ENCODE assay signal across 19 cellular contexts in genomic region chr2:216119144-216119543, GRCh38. TPM values are rescaled to one million over a fixed set of nuclear protein-coding genes. Genes with fewer than 3 reads are reported as not detected.
DNase-seq lines count a peak whose midpoint lies in the region; ATAC-seq and TF ChIP-seq lines count a peak whose summit lies in the region.
"Had no signal": no experiment of that assay in that cellular context is flagged by ENCODE, and none has a peak within 500 bp of the region (broad histone marks: within the 10 kb centered on the region; RNA-seq: fewer than 3 reads in every experiment).

No MANE protein-coding gene starts in this region.

- no CpG with 5 or more reads among the region's 2 CpGs for WGBS in IMR-90 (ENCODE audit: extremely low coverage in 2 of 2, insufficient read length in 1 of 2), 2 experiments
- WGBS in trophoblast cell (ENCODE audit: extremely low coverage, insufficient coverage, insufficient read length), result no CpG with 5 or more reads among the region's 2 CpGs

- POLR2A ChIA-PET in IMR-90 (lab: Charles Lee; ENCODE audit: unreplicated experiment), result no interaction called here

- H3K27ac ChIP-seq in IMR-90 (ENCODE audit: insufficient read depth, low read length) (no peak overlapping the region), trophoblast cell (ENCODE audit: low read depth, low read length) (no peak overlapping the region), Karpas-422 (ENCODE audit: low read length) (no peak overlapping the region)
- H3K27ac ChIP-seq: colonic mucosa, gastroesophageal sphincter, prostate gland had no signal

- H2BK5ac ChIP-seq in IMR-90 (ENCODE audit: low read depth, low read length, poor library complexity, severe bottlenecking), result peak overlapping the region; percentile 5
- no peak overlapping the region for H2BK5ac ChIP-seq in trophoblast cell (ENCODE audit: low read depth, low read length, poor library complexity)

- in situ Hi-C loops in IMR-90 (cut with MboI; ENCODE audit: low sequenced_read_pairs), result no loop called here

- H3K56ac ChIP-seq in IMR-90 (ENCODE audit: extremely low read depth, insufficient read depth, low read length), result no peak overlapping the region

- TF ChIP-seq POLR2A in IMR-90 (IDR thresholded peaks at IDR 0.05; ENCODE audit: low read depth, low read length), result no peak

- H2BK12ac ChIP-seq in trophoblast cell (ENCODE audit: low read length), result no peak overlapping the region

- no peak overlapping the region for H4K5ac ChIP-seq in IMR-90 (ENCODE audit: low read depth, low read length)

- TF ChIP-seq RAD21 in IMR-90 (IDR thresholded peaks at IDR 0.05; ENCODE audit: low read length), result no peak

- no peaks in the 10 kb centered on the region for H3K27me3 ChIP-seq in IMR-90 (ENCODE audit: control insufficient read depth, insufficient read depth, low read length)
- H3K27me3 ChIP-seq in adipocyte (replicated peaks; ENCODE audit: control insufficient read depth, insufficient read depth, low read length), result no peaks in the 10 kb centered on the region
- H3K27me3 ChIP-seq in trophoblast cell (ENCODE audit: insufficient read depth, low read length), result no peaks in the 10 kb centered on the region
- H3K27me3 ChIP-seq in Karpas-422 (ENCODE audit: low read length), result no peaks in the 10 kb centered on the region
- H3K27me3 ChIP-seq: colonic mucosa, gastroesophageal sphincter had no signal

- peaks cover 68% of the 10 kb centered on the region for H3K36me3 Mint-ChIP-seq in T-helper 1 cell treated with Interleukin-12 subunit alpha and Interleukin-12 subunit beta and Interleukin-4 antibody, amounts not matched to agents 30 μg/mL and 1 μg/mL, for 36 hours (ENCODE audit: low read depth)
- peaks cover 44% of the 10 kb centered on the region for H3K36me3 Mint-ChIP-seq in neural crest cell (ENCODE audit: low read depth)

- no peak for ATAC-seq in IMR-90 (ENCODE audit: low read depth)
- no peak for ATAC-seq in HG02610 (IDR thresholded peaks at IDR 0.05; ENCODE audit: unreplicated experiment)
- ATAC-seq: gastroesophageal sphincter had no signal

- H3K4me2 ChIP-seq in IMR-90 (ENCODE audit: low read depth, low read length) (no peak overlapping the region), trophoblast cell (ENCODE audit: low read length) (no peak overlapping the region), Karpas-422 (ENCODE audit: low read depth, low read length, poor library complexity, severe bottlenecking) (no peak overlapping the region)

- no peak overlapping the region for H2BK15ac ChIP-seq in IMR-90 (ENCODE audit: low read depth, low read length)

- no TSS peak for BruUV-seq in IMR-90 (replicated peaks; lab: Mats Ljungman, UMichigan)

- H3K27me3 Mint-ChIP-seq in T-helper 1 cell treated with Interleukin-12 subunit alpha and Interleukin-12 subunit beta and Interleukin-4 antibody, amounts not matched to agents 30 μg/mL and 1 μg/mL, for 36 hours (ENCODE audit: low read depth), result no peaks in the 10 kb centered on the region
- H3K27me3 Mint-ChIP-seq in neural crest cell (ENCODE audit: low read depth), result no peaks in the 10 kb centered on the region

- H3K36me3 ChIP-seq in IMR-90 (ENCODE audit: control insufficient read depth, insufficient read depth, low read length) (peaks cover 52% of the 10 kb centered on the region), adipocyte (ENCODE audit: control insufficient read depth, insufficient read depth, low read length, severe bottlenecking) (peaks cover 78% of the 10 kb centered on the region), trophoblast cell (ENCODE audit: control insufficient read depth in 1 of 2, insufficient read depth in 2 of 2, low read length in 2 of 2) (peaks cover 11 to 50% of the 10 kb centered on the region in 2 experiments), Karpas-422 (ENCODE audit: insufficient read depth, low read length) (peaks cover 84% of the 10 kb centered on the region)

- H3K23ac ChIP-seq in IMR-90 (ENCODE audit: low read depth, low read length) (no peak overlapping the region), trophoblast cell (ENCODE audit: low read length) (no peak overlapping the region)

- H3K4ac ChIP-seq in IMR-90 (ENCODE audit: low read depth, low read length) (no peak overlapping the region), trophoblast cell (ENCODE audit: low read depth, low read length) (no peak overlapping the region)

- no peak overlapping the region for H3K9ac ChIP-seq in IMR-90 (ENCODE audit: low read depth, low read length)
- peak overlapping the region; percentile 37 for H3K9ac ChIP-seq in adipocyte (ENCODE audit: low read length)
- H3K9ac ChIP-seq in trophoblast cell (ENCODE audit: low read length), result no peak overlapping the region
- no peak overlapping the region for H3K9ac ChIP-seq in Karpas-422 (ENCODE audit: low read length)

- H3K4me3 ChIP-seq in IMR-90 (ENCODE audit: insufficient read depth, low read depth, low read length) (no peak overlapping the region), adipocyte (ENCODE audit: low read length) (no peak overlapping the region), trophoblast cell (ENCODE audit: low read depth, low read length) (no peak overlapping the region), Karpas-422 (ENCODE audit: low read length) (no peak overlapping the region)
- H3K4me3 ChIP-seq: colonic mucosa, gastroesophageal sphincter, prostate gland had no signal

- dilution Hi-C loops in IMR-90 (cut with HindIII; ENCODE audit: low sequenced_read_pairs, unreplicated experiment), result no loop called here

- no peaks in the 10 kb centered on the region for H3K9me3 ChIP-seq in IMR-90 (ENCODE audit: control insufficient read depth, insufficient read depth, low read length)
- H3K9me3 ChIP-seq in adipocyte (ENCODE audit: control insufficient read depth, low read length), result no peaks in the 10 kb centered on the region
- no peaks in the 10 kb centered on the region for H3K9me3 ChIP-seq in trophoblast cell (ENCODE audit: insufficient read depth, low read depth, low read length)
- no peaks in the 10 kb centered on the region for H3K9me3 ChIP-seq in Karpas-422 (ENCODE audit: low read length)
- H3K9me3 ChIP-seq: colonic mucosa, gastroesophageal sphincter, prostate gland had no signal

- H3K9me2 ChIP-seq in Karpas-422 (replicated peaks; ENCODE audit: insufficient read depth, low read length), result no peaks in the 10 kb centered on the region

- no peak overlapping the region for H3K18ac ChIP-seq in IMR-90 (ENCODE audit: low read depth, low read length)
- H3K18ac ChIP-seq in trophoblast cell (ENCODE audit: low read length), result no peak overlapping the region

- H2BK120ac ChIP-seq in IMR-90 (ENCODE audit: low read depth, low read length) (no peak overlapping the region), trophoblast cell (ENCODE audit: insufficient read depth, low read length, poor library complexity) (no peak overlapping the region)

- no peak for TF ChIP-seq CTCF in IMR-90 (conservative IDR thresholded peaks at IDR 0.05; ENCODE audit: low read depth, low read length)
- TF ChIP-seq CTCF in neural crest cell (conservative IDR thresholded peaks at IDR 0.05), result no peak

- H3K9me3 Mint-ChIP-seq in T-helper 1 cell treated with Interleukin-12 subunit alpha and Interleukin-12 subunit beta and Interleukin-4 antibody, amounts not matched to agents 30 μg/mL and 1 μg/mL, for 36 hours, result no peaks in the 10 kb centered on the region
- H3K9me3 Mint-ChIP-seq in neural crest cell, result no peaks in the 10 kb centered on the region

- no peak for DNase-seq in T-helper 1 cell
- no peak for DNase-seq in IMR-90
- DNase-seq in adipocyte (ENCODE audit: low read depth), result no peak
- DNase-seq in neural crest cell (ENCODE audit: low read depth, low spot score), result no peak
- no peak for DNase-seq in trophoblast cell
- DNase-seq in Karpas-422, result no peak
- DNase-seq: 8988T; activated CD4-positive, alpha-beta T cell treated with anti-CD3 and anti-CD28 coated beads, Interleukin-2, amount 50 U/mL, for 1 hour; colonic mucosa; DMS53; H7; KBM-7; NCI-H1092; NCI-H526; SHP77 treated with DMSO at 0.1 percent for 48 hours had no signal

- H2AK9ac ChIP-seq in IMR-90 (replicated peaks; ENCODE audit: low read depth, low read length, poor library complexity), result no peak overlapping the region

- CTCF ChIA-PET in IMR-90 (lab: Yijun Ruan, JAX), result interaction anchor here (0.6 kb wide), 1 partner anchor 22 kb away, joined by 4 read pairs; no protein-coding TSS in a partner anchor

- H2BK20ac ChIP-seq in IMR-90 (ENCODE audit: low read depth, low read length), result no peak overlapping the region

- H2AK5ac ChIP-seq in IMR-90 (ENCODE audit: low read depth, low read length), result no peak overlapping the region
- H2AK5ac ChIP-seq in trophoblast cell (ENCODE audit: low read length), result no peak overlapping the region

- H4K20me1 ChIP-seq in IMR-90 (ENCODE audit: insufficient read depth, low read length) (peaks cover 7% of the 10 kb centered on the region), Karpas-422 (ENCODE audit: insufficient read depth, low read depth, low read length) (peaks cover 21% of the 10 kb centered on the region; the same call in 1 of the 2 replicates)

- peaks cover 3% of the 10 kb centered on the region; the same call in 1 of the 2 replicates for H3K9me1 ChIP-seq in IMR-90 (ENCODE audit: insufficient read depth, low read length)

- H2AFZ ChIP-seq in IMR-90 (replicated peaks; ENCODE audit: low read length, poor library complexity) (no peak overlapping the region), trophoblast cell (ENCODE audit: insufficient read depth, low read length, poor library complexity) (no peak overlapping the region), Karpas-422 (ENCODE audit: low read length) (no peak overlapping the region)

- intact Hi-C loops in IMR-90 (cut with micrococcal nuclease), result no loop called here

- H4K91ac ChIP-seq in IMR-90 (ENCODE audit: insufficient read depth, low read depth, low read length) (no peak overlapping the region), trophoblast cell (ENCODE audit: low read depth, low read length) (no peak overlapping the region)

- H3K27ac Mint-ChIP-seq in T-helper 1 cell treated with Interleukin-12 subunit alpha and Interleukin-12 subunit beta and Interleukin-4 antibody, amounts not matched to agents 30 μg/mL and 1 μg/mL, for 36 hours, result peak overlapping the region; percentile 92
- H3K27ac Mint-ChIP-seq in neural crest cell (ENCODE audit: unreplicated experiment), result peak overlapping the region; percentile 2

- H3K4me1 Mint-ChIP-seq in T-helper 1 cell treated with Interleukin-12 subunit alpha and Interleukin-12 subunit beta and Interleukin-4 antibody, amounts not matched to agents 30 μg/mL and 1 μg/mL, for 36 hours (ENCODE audit: low read depth), result peaks cover 65% of the 10 kb centered on the region
- H3K4me1 Mint-ChIP-seq in neural crest cell, result peaks cover 54% of the 10 kb centered on the region

- H3K14ac ChIP-seq in IMR-90 (replicated peaks; ENCODE audit: low read depth, low read length) (no peak overlapping the region), trophoblast cell (ENCODE audit: low read length) (no peak overlapping the region)

- H3K79me1 ChIP-seq in IMR-90 (ENCODE audit: low read depth in 1 of 2, low read length in 2 of 2) (peaks cover 51 to 66% of the 10 kb centered on the region in 2 experiments), trophoblast cell (ENCODE audit: low read length) (peaks cover 5% of the 10 kb centered on the region)

- peaks cover 2% of the 10 kb centered on the region for H3K79me2 ChIP-seq in trophoblast cell (ENCODE audit: control insufficient read depth, insufficient read depth, low read length, poor library complexity)
- peaks cover 90% of the 10 kb centered on the region for H3K79me2 ChIP-seq in Karpas-422 (ENCODE audit: low read length)

- H4K8ac ChIP-seq in IMR-90 (ENCODE audit: low read depth in 2 of 2, low read length in 2 of 2) (no peak overlapping the region), trophoblast cell (ENCODE audit: low read depth, low read length) (no peak overlapping the region)

- H3K4me1 ChIP-seq in IMR-90 (ENCODE audit: control insufficient read depth, insufficient read depth, low read length), result peaks cover 16% of the 10 kb centered on the region
- peaks cover 44% of the 10 kb centered on the region for H3K4me1 ChIP-seq in adipocyte (ENCODE audit: control insufficient read depth, insufficient read depth, low read length)
- peaks cover 4 to 6% of the 10 kb centered on the region in 2 experiments for H3K4me1 ChIP-seq in trophoblast cell (ENCODE audit: control insufficient read depth in 1 of 2, insufficient read depth in 2 of 2, low read length in 2 of 2)
- H3K4me1 ChIP-seq in Karpas-422 (ENCODE audit: low read length), result peaks cover 17% of the 10 kb centered on the region
- H3K4me1 ChIP-seq: colonic mucosa, prostate gland had no signal

- no peak overlapping the region for H4K12ac ChIP-seq in trophoblast cell (ENCODE audit: low read depth, low read length)

- H3K4me3 Mint-ChIP-seq in T-helper 1 cell treated with Interleukin-12 subunit alpha and Interleukin-12 subunit beta and Interleukin-4 antibody, amounts not matched to agents 30 μg/mL and 1 μg/mL, for 36 hours, result peak overlapping the region; percentile 23
- H3K4me3 Mint-ChIP-seq in neural crest cell, result peak overlapping the region; percentile 44

RNA-seq across cellular contexts. Expression of gene XRCC5, which starts 10.0 kb away (rescaled TPM):
- total RNA-seq in IMR-90 (2012; rRNA removed) (352 and 509 TPM in 2 replicates), neural crest cell (508 and 524 TPM in 2 replicates)
- polyA plus RNA-seq in IMR-90 (2012; rRNA removed), result 144 and 156 TPM in 2 replicates
- polyA plus RNA-seq in IMR-90 (2012; cell fraction: cytosol; rRNA removed), result 103 and 426 TPM in 2 replicates
- polyA plus RNA-seq in IMR-90 (2012; cell fraction: nucleus; rRNA removed; ENCODE audit: low replicate concordance), result 65.1 and 146 TPM in 2 replicates
- polyA plus RNA-seq in trophoblast cell (2013), result 193 and 196 TPM in 2 replicates
- total RNA-seq in Karpas-422 (2014; rRNA removed; shearing (Covaris generic); ENCODE audit: low replicate concordance), result 102 and 107 TPM in 2 replicates

RNA-seq across cellular contexts. Expression of gene TMEM169, which starts 37.4 kb away (rescaled TPM):
- total RNA-seq in IMR-90 (2012; rRNA removed) (0.54 and 0.83 TPM in 2 replicates), neural crest cell (29.7 and 34.8 TPM in 2 replicates)
- polyA plus RNA-seq in IMR-90 (2012; rRNA removed), result 0.15 and 0.17 TPM in 2 replicates
- polyA plus RNA-seq in IMR-90 (2012; cell fraction: cytosol; rRNA removed), result 0.05 and 0.13 TPM in 2 replicates
- polyA plus RNA-seq in IMR-90 (2012; cell fraction: nucleus; rRNA removed; ENCODE audit: low replicate concordance), result 0.18 and 0.20 TPM in 2 replicates
- polyA plus RNA-seq in trophoblast cell (2013), result 0.33 and 0.47 TPM in 2 replicates
- total RNA-seq in Karpas-422 (2014; rRNA removed; shearing (Covaris generic); ENCODE audit: low replicate concordance), result not detected in 2 replicates

RNA-seq across cellular contexts. Expression of gene PECR, which starts 37.5 kb away (rescaled TPM):
- total RNA-seq in IMR-90 (2012; rRNA removed), result 13.3 and 17.7 TPM in 2 replicates
- 11.4 and 12.8 TPM in 2 replicates for polyA plus RNA-seq in IMR-90 (2012; rRNA removed)
- 2.6 and 5.5 TPM in 2 replicates for polyA plus RNA-seq in IMR-90 (2012; cell fraction: cytosol; rRNA removed)
- 2.3 and 5.3 TPM in 2 replicates for polyA plus RNA-seq in IMR-90 (2012; cell fraction: nucleus; rRNA removed; ENCODE audit: low replicate concordance)
- 12.5 and 18.2 TPM in 2 replicates for total RNA-seq in neural crest cell
- 1.9 and 2.2 TPM in 2 replicates for polyA plus RNA-seq in trophoblast cell (2013)
- 0.30 and 0.72 TPM in 2 replicates for total RNA-seq in Karpas-422 (2014; rRNA removed; shearing (Covaris generic); ENCODE audit: low replicate concordance)

Comparison
In these comparisons a context has a peak if more than half of its experiments do, and no peak if none do; other contexts are left out.
1. RNA of gene TMEM169, which starts 37.4 kb away (total RNA-seq): 29.7 to 34.8 TPM in neural crest cell; 0.54 to 0.83 TPM in IMR-90 and not detected in Karpas-422; every median in the first group is over 10 times any median in the second.